In the genomic region with DNA sequence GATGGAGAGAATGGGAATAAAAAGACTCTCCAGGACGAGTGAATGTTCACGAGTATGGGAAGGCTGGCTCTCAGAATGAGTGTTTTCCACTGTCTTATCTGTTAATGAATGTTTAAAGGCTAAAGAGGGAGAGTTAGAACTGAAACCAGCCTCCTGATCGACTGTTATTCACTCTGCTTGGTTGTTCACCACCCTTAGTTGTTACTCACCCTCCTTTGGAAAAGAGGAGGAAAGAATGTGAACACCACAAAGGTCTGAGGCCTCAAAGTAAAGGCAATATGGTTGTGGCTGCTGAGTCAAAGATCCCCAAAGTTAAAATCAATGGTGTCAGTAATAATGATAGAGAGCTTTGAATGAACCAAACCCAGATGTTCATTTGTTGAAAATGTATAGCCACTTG, we compare ENCODE assay signal across 16 cellular contexts.
"Had no signal": no experiment of that assay in that cellular context is flagged by ENCODE, and none has a peak within 500 bp of the region (broad histone marks: within the 10 kb centered on the region; RNA-seq: fewer than 3 reads in every experiment).

No MANE protein-coding gene starts in this region.

- H3K9me3 ChIP-seq: ascending aorta, esophagus muscularis mucosa, pancreas, tibial nerve, uterus had no signal

- H3K4me1 Mint-ChIP-seq: activated naive CD8-positive, alpha-beta T cell treated with anti-CD3 and anti-CD28 coated beads, Interleukin-2, amount 50 U/mL, for 24 hours; activated T-helper 17 cell treated with anti-CD3 and anti-CD28 coated beads, Interleukin-2, amount 50 U/mL, for 72 hours; naive B cell; stimulated activated effector memory CD8-positive, alpha-beta T cell treated with anti-CD3 and anti-CD28 coated beads, Interleukin-12 subunit alpha, Interleukin-12 subunit beta, amount 100 ng/mL, for 72 hours had no signal

- H3K27me3 ChIP-seq: ascending aorta, esophagus muscularis mucosa, pancreas, tibial nerve, uterus had no signal

- DNase-seq: activated CD4-positive, alpha-beta T cell treated with anti-CD3 and anti-CD28 coated beads, Interleukin-2, amount 50 U/mL, for 4 hours; activated CD4-positive, CD25-positive, alpha-beta regulatory T cell treated with anti-CD3 and anti-CD28 coated beads, Interleukin-2, amount 50 U/mL, for 72 hours; activated naive CD4-positive, alpha-beta T cell treated with anti-CD3 and anti-CD28 coated beads for 36 hours; activated naive CD8-positive, alpha-beta T cell treated with anti-CD3 and anti-CD28 coated beads, Interleukin-2, amount 50 U/mL, for 24 hours; glutamatergic neuron; left cardiac atrium; naive B cell; pancreas; stimulated activated CD4-positive, alpha-beta T cell treated with anti-CD3 and anti-CD28 coated beads, Interleukin-12 subunit alpha, Interleukin-12 subunit beta, amount 100 ng/mL, for 4 hours; uterus had no signal

- H3K36me3 ChIP-seq: ascending aorta, esophagus muscularis mucosa, pancreas, tibial nerve, uterus had no signal

- H3K36me3 Mint-ChIP-seq: naive B cell; stimulated activated effector memory CD8-positive, alpha-beta T cell treated with anti-CD3 and anti-CD28 coated beads, Interleukin-12 subunit alpha, Interleukin-12 subunit beta, amount 100 ng/mL, for 72 hours had no signal

- H3K27ac ChIP-seq: ascending aorta, esophagus muscularis mucosa, pancreas, tibial nerve, uterus had no signal

- H3K4me1 ChIP-seq: ascending aorta, esophagus muscularis mucosa, pancreas, tibial nerve, uterus had no signal

- H3K27ac Mint-ChIP-seq: activated naive CD4-positive, alpha-beta T cell treated with anti-CD3 and anti-CD28 coated beads for 36 hours; activated naive CD8-positive, alpha-beta T cell treated with anti-CD3 and anti-CD28 coated beads, Interleukin-2, amount 50 U/mL, for 24 hours; activated T-helper 17 cell treated with anti-CD3 and anti-CD28 coated beads, Interleukin-2, amount 50 U/mL, for 72 hours; naive B cell; stimulated activated effector memory CD8-positive, alpha-beta T cell treated with anti-CD3 and anti-CD28 coated beads, Interleukin-12 subunit alpha, Interleukin-12 subunit beta, amount 100 ng/mL, for 72 hours had no signal

- H3K4me3 Mint-ChIP-seq: activated naive CD4-positive, alpha-beta T cell treated with anti-CD3 and anti-CD28 coated beads for 36 hours; activated naive CD8-positive, alpha-beta T cell treated with anti-CD3 and anti-CD28 coated beads, Interleukin-2, amount 50 U/mL, for 24 hours; activated T-helper 17 cell treated with anti-CD3 and anti-CD28 coated beads, Interleukin-2, amount 50 U/mL, for 72 hours; naive B cell; stimulated activated effector memory CD8-positive, alpha-beta T cell treated with anti-CD3 and anti-CD28 coated beads, Interleukin-12 subunit alpha, Interleukin-12 subunit beta, amount 100 ng/mL, for 72 hours had no signal

- H3K27me3 Mint-ChIP-seq: activated naive CD8-positive, alpha-beta T cell treated with anti-CD3 and anti-CD28 coated beads, Interleukin-2, amount 50 U/mL, for 24 hours; activated T-helper 17 cell treated with anti-CD3 and anti-CD28 coated beads, Interleukin-2, amount 50 U/mL, for 72 hours; naive B cell had no signal

- H3K4me3 ChIP-seq: ascending aorta, esophagus muscularis mucosa, lung, pancreas, tibial nerve, uterus had no signal
